In genomic region chr12:126784328-126784921, GRCh38 we compare ENCODE assay signal across 8 cellular contexts.
A peak's percentile ranks its signal among the peaks of the same experiment; 100 is the strongest.
DNase-seq lines count a peak whose midpoint lies in the region; ATAC-seq and TF ChIP-seq lines count a peak whose summit lies in the region.

No MANE protein-coding gene starts in this region.

- CTCF ChIA-PET in RWPE1 (lab: Yijun Ruan, JAX): interaction anchor here (0.6 to 1.2 kb wide), 9 partner anchors 12 to 906 kb away, joined by 3 to 7 read pairs (median 3); no protein-coding TSS in a partner anchor
- CTCF ChIA-PET in naive thymus-derived CD4-positive, alpha-beta T cell (lab: Charles Lee): interaction anchor here (0.7 kb wide), 1 partner anchor 21 kb away, joined by 3 read pairs; no protein-coding TSS in a partner anchor

- no peak overlapping the region for H3K4me3 Mint-ChIP-seq in naive thymus-derived CD4-positive, alpha-beta T cell

- peaks cover 0 to 5% (median 0%) of the 10 kb centered on the region in 11 donors for H3K9me3 Mint-ChIP-seq in naive thymus-derived CD4-positive, alpha-beta T cell

- H3K27me3 ChIP-seq in naive thymus-derived CD4-positive, alpha-beta T cell (ENCODE audit: control insufficient read depth in 2 of 2, insufficient read depth in 2 of 2, low read length in 2 of 2): no peaks in the 10 kb centered on the region

- no peak overlapping the region for H3K27ac ChIP-seq in RWPE1
- no peak overlapping the region for H3K27ac ChIP-seq in naive thymus-derived CD4-positive, alpha-beta T cell (ENCODE audit: low read depth, low read length)

- no peak overlapping the region for H3K27ac Mint-ChIP-seq in naive thymus-derived CD4-positive, alpha-beta T cell

- H3K36me3 ChIP-seq in naive thymus-derived CD4-positive, alpha-beta T cell (ENCODE audit: control insufficient read depth in 2 of 3, insufficient read depth in 3 of 3, low read length in 3 of 3): no peaks in the 10 kb centered on the region

- H3K4me1 ChIP-seq in naive thymus-derived CD4-positive, alpha-beta T cell (ENCODE audit: control insufficient read depth in 2 of 2, insufficient read depth in 2 of 2, low read length in 2 of 2): no peaks in the 10 kb centered on the region

- no peak overlapping the region for H3K4me3 ChIP-seq in choroid plexus epithelial cell (ENCODE audit: low read depth, low read length)
- H3K4me3 ChIP-seq in naive thymus-derived CD4-positive, alpha-beta T cell (ENCODE audit: low read length): no peak overlapping the region

- no peaks in the 10 kb centered on the region for H3K9me3 ChIP-seq in naive thymus-derived CD4-positive, alpha-beta T cell (ENCODE audit: control insufficient read depth in 2 of 3, low read length in 3 of 3)

- H3K27me3 Mint-ChIP-seq in naive thymus-derived CD4-positive, alpha-beta T cell: no peaks in the 10 kb centered on the region

- H3K36me3 Mint-ChIP-seq in naive thymus-derived CD4-positive, alpha-beta T cell: no peaks in the 10 kb centered on the region

- intact Hi-C loops in naive thymus-derived CD4-positive, alpha-beta T cell (cut with micrococcal nuclease): no loop called here

- peak; percentile 36 for TF ChIP-seq CTCF in RWPE1 (conservative IDR thresholded peaks at IDR 0.05; ENCODE audit: low read depth)
- TF ChIP-seq CTCF in choroid plexus epithelial cell (conservative IDR thresholded peaks at IDR 0.05; ENCODE audit: low read depth, low read length): peak; percentile 36

- DNase-seq in D341Med (ENCODE audit: low spot score): peak; percentile 61
- DNase-seq in HS-5 (ENCODE audit: low read depth): peak; percentile 19
- DNase-seq in RWPE1 (ENCODE audit: low spot score): peak; percentile 3
- peak; percentile 14 for DNase-seq in choroid plexus epithelial cell (ENCODE audit: low read depth)
- DNase-seq in naive thymus-derived CD4-positive, alpha-beta T cell: no peak
- DNase-seq in effector CD8-positive, alpha-beta T cell (lab: John Stamatoyannopoulos, UW): no peak
- no peak for DNase-seq in middle frontal gyrus (ENCODE audit: extremely low spot score, low spot score)

- ATAC-seq in naive thymus-derived CD4-positive, alpha-beta T cell: peak; percentile 27
- ATAC-seq in HG02759 (IDR thresholded peaks at IDR 0.05; ENCODE audit: unreplicated experiment): no peak

- H3K4me1 Mint-ChIP-seq in naive thymus-derived CD4-positive, alpha-beta T cell: peaks cover 0 to 6% (median 0%) of the 10 kb centered on the region in 7 donors

- POLR2A ChIA-PET in RWPE1 (lab: Yijun Ruan, JAX; ENCODE audit: low non-redundant PET): no interaction called here
- POLR2A ChIA-PET in naive thymus-derived CD4-positive, alpha-beta T cell (lab: Charles Lee): no interaction called here

Comparison
In these comparisons a context has a peak if more than half of its experiments do, and no peak if none do; other contexts are left out.
1. DNase-seq: peak in D341Med (single experiment), HS-5 (single experiment), RWPE1 (single experiment) and choroid plexus epithelial cell (single experiment); none in naive thymus-derived CD4-positive, alpha-beta T cell (0 of 9), effector CD8-positive, alpha-beta T cell (single experiment) and middle frontal gyrus (single experiment).